Comparison of ENCODE assay signal across 1 cellular context in the genomic region with DNA sequence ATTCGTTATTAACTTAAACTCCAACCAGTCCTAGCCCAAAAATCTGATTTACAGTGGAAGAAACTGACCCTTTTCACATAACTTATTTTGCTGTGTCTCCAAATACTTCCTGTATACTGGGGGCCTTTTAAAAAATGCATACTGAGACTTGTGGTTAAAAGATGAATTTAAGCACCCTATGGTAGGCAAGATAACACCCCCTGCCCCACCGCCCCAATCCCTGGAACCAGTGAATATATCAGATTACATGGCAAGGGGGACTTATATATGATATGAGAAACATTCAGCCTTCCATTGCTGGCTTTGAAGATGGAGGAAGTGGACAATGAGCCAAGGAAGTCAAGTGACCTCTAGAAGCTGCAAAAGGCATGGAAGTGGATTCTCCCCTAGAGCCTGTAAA.
TF ChIP-seq lines count a peak whose summit lies in the region.

No MANE protein-coding gene starts in this region.

TF ChIP-seq in K562, 482 proteins besides CTCF, POLR2A, EP300 and RAD21 (continued from another document and continues in another):
- TF ChIP-seq, protein P1, sequence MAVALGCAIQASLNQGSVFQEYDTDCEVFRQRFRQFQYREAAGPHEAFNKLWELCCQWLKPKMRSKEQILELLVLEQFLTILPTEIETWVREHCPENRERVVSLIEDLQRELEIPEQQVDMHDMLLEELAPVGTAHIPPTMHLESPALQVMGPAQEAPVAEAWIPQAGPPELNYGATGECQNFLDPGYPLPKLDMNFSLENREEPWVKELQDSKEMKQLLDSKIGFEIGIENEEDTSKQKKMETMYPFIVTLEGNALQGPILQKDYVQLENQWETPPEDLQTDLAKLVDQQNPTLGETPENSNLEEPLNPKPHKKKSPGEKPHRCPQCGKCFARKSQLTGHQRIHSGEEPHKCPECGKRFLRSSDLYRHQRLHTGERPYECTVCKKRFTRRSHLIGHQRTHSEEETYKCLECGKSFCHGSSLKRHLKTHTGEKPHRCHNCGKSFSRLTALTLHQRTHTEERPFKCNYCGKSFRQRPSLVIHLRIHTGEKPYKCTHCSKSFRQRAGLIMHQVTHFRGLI (CRISPR knock-in tag; IDR thresholded peaks at IDR 0.05): no peak
- TF ChIP-seq NCOA6 (IDR thresholded peaks at IDR 0.05) (no peak), JUND (IDR thresholded peaks at IDR 0.05; ENCODE audit: borderline replicate concordance, low read depth, low read length) (no peak), JUND (tag; IDR thresholded peaks at IDR 0.05; ENCODE audit: borderline replicate concordance, low read depth, low read length) (no peak), YY1 (IDR thresholded peaks at IDR 0.05; ENCODE audit: borderline replicate concordance in 1 of 3, control insufficient read depth in 1 of 3, extremely low read depth in 1 of 3, insufficient read depth in 3 of 3, insufficient read length in 1 of 3, insufficient replicate concordance in 2 of 3, low read depth in 1 of 3, low read length in 2 of 3) (peak in 1 of 3 experiments; percentile 30), ZEB2 (IDR thresholded peaks at IDR 0.05) (no peak), MEF2A (IDR thresholded peaks at IDR 0.05; ENCODE audit: control insufficient read depth, low read depth, low read length) (no peak), ZNF76 (CRISPR knock-in tag; IDR thresholded peaks at IDR 0.05; ENCODE audit: borderline replicate concordance) (no peak), MAFG (tag; conservative IDR thresholded peaks at IDR 0.05) (no peak), NCOR1 (IDR thresholded peaks at IDR 0.05) (peak; percentile 42; the same call in 1 of the 2 replicates), ZZZ3 (IDR thresholded peaks at IDR 0.05) (no peak), KLF10 (CRISPR knock-in tag; IDR thresholded peaks at IDR 0.05) (no peak), SNIP1 (IDR thresholded peaks at IDR 0.05; ENCODE audit: low read depth) (no peak), KLF13 (tag; IDR thresholded peaks at IDR 0.05; ENCODE audit: borderline replicate concordance, low read depth) (no peak), THRAP3 (IDR thresholded peaks at IDR 0.05; ENCODE audit: borderline replicate concordance) (no peak), SMAD2 (IDR thresholded peaks at IDR 0.05; ENCODE audit: low read depth, low read length) (no peak), SMARCC2 (IDR thresholded peaks at IDR 0.05; ENCODE audit: low read depth) (no peak), ZKSCAN3 (CRISPR knock-in tag; IDR thresholded peaks at IDR 0.05) (no peak), ZNF146 (CRISPR knock-in tag; IDR thresholded peaks at IDR 0.05; ENCODE audit: unreplicated experiment) (no peak), FOXM1 (IDR thresholded peaks at IDR 0.05; ENCODE audit: low read depth) (peak; percentile 80), FOXM1 (CRISPR knock-in tag; IDR thresholded peaks at IDR 0.05; ENCODE audit: low read depth) (no peak), BACH1 (tag; IDR thresholded peaks at IDR 0.05) (no peak), SRSF1 (IDR thresholded peaks at IDR 0.05; ENCODE audit: low read depth, low read length) (no peak), SP2 (IDR thresholded peaks at IDR 0.05; ENCODE audit: extremely low read depth, low read depth, low read length, poor library complexity, severe bottlenecking) (no peak), CBX8 (IDR thresholded peaks at IDR 0.05; ENCODE audit: borderline replicate concordance, extremely low read depth, low read depth, low read length, poor library complexity, severe bottlenecking) (no peak), ESRRA (IDR thresholded peaks at IDR 0.05; ENCODE audit: borderline replicate concordance, low read depth) (peak; percentile 29; the same call in 1 of the 2 replicates), JUN (IDR thresholded peaks at IDR 0.05; ENCODE audit: borderline replicate concordance, low read depth, low read length) (no peak), JUN (CRISPR knock-in tag; IDR thresholded peaks at IDR 0.05; ENCODE audit: borderline replicate concordance) (no peak), TCF7 (IDR thresholded peaks at IDR 0.05; ENCODE audit: borderline replicate concordance) (no peak), MTA2 (IDR thresholded peaks at IDR 0.05; ENCODE audit: low read depth) (peak; percentile 28; the same call in 1 of the 2 replicates)
- TF ChIP-seq, protein P2, sequence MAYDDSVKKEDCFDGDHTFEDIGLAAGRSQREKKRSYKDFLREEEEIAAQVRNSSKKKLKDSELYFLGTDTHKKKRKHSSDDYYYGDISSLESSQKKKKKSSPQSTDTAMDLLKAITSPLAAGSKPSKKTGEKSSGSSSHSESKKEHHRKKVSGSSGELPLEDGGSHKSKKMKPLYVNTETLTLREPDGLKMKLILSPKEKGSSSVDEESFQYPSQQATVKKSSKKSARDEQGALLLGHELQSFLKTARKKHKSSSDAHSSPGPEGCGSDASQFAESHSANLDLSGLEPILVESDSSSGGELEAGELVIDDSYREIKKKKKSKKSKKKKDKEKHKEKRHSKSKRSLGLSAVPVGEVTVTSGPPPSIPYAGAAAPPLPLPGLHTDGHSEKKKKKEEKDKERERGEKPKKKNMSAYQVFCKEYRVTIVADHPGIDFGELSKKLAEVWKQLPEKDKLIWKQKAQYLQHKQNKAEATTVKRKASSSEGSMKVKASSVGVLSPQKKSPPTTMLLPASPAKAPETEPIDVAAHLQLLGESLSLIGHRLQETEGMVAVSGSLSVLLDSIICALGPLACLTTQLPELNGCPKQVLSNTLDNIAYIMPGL (CRISPR knock-in tag; IDR thresholded peaks at IDR 0.05): no peak
- TF ChIP-seq, protein P3, sequence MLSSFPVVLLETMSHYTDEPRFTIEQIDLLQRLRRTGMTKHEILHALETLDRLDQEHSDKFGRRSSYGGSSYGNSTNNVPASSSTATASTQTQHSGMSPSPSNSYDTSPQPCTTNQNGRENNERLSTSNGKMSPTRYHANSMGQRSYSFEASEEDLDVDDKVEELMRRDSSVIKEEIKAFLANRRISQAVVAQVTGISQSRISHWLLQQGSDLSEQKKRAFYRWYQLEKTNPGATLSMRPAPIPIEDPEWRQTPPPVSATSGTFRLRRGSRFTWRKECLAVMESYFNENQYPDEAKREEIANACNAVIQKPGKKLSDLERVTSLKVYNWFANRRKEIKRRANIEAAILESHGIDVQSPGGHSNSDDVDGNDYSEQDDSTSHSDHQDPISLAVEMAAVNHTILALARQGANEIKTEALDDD (IDR thresholded peaks at IDR 0.05): peak; percentile 40; the same call in 1 of the 2 replicates
- TF ChIP-seq, protein P4, sequence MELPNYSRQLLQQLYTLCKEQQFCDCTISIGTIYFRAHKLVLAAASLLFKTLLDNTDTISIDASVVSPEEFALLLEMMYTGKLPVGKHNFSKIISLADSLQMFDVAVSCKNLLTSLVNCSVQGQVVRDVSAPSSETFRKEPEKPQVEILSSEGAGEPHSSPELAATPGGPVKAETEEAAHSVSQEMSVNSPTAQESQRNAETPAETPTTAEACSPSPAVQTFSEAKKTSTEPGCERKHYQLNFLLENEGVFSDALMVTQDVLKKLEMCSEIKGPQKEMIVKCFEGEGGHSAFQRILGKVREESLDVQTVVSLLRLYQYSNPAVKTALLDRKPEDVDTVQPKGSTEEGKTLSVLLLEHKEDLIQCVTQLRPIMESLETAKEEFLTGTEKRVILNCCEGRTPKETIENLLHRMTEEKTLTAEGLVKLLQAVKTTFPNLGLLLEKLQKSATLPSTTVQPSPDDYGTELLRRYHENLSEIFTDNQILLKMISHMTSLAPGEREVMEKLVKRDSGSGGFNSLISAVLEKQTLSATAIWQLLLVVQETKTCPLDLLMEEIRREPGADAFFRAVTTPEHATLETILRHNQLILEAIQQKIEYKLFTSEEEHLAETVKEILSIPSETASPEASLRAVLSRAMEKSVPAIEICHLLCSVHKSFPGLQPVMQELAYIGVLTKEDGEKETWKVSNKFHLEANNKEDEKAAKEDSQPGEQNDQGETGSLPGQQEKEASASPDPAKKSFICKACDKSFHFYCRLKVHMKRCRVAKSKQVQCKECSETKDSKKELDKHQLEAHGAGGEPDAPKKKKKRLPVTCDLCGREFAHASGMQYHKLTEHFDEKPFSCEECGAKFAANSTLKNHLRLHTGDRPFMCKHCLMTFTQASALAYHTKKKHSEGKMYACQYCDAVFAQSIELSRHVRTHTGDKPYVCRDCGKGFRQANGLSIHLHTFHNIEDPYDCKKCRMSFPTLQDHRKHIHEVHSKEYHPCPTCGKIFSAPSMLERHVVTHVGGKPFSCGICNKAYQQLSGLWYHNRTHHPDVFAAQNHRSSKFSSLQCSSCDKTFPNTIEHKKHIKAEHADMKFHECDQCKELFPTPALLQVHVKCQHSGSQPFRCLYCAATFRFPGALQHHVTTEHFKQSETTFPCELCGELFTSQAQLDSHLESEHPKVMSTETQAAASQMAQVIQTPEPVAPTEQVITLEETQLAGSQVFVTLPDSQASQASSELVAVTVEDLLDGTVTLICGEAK (IDR thresholded peaks at IDR 0.05): no peak
- TF ChIP-seq, protein P4 (CRISPR knock-in tag; IDR thresholded peaks at IDR 0.05): no peak
- TF ChIP-seq, protein P5, sequence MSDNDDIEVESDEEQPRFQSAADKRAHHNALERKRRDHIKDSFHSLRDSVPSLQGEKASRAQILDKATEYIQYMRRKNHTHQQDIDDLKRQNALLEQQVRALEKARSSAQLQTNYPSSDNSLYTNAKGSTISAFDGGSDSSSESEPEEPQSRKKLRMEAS (CRISPR knock-in tag; IDR thresholded peaks at IDR 0.05): no peak
- TF ChIP-seq, protein P6, sequence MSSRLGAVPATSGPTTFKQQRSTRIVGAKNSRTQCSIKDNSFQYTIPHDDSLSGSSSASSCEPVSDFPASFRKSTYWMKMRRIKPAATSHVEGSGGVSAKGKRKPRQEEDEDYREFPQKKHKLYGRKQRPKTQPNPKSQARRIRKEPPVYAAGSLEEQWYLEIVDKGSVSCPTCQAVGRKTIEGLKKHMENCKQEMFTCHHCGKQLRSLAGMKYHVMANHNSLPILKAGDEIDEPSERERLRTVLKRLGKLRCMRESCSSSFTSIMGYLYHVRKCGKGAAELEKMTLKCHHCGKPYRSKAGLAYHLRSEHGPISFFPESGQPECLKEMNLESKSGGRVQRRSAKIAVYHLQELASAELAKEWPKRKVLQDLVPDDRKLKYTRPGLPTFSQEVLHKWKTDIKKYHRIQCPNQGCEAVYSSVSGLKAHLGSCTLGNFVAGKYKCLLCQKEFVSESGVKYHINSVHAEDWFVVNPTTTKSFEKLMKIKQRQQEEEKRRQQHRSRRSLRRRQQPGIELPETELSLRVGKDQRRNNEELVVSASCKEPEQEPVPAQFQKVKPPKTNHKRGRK (tag; IDR thresholded peaks at IDR 0.05): no peak
- TF ChIP-seq, protein P7, sequence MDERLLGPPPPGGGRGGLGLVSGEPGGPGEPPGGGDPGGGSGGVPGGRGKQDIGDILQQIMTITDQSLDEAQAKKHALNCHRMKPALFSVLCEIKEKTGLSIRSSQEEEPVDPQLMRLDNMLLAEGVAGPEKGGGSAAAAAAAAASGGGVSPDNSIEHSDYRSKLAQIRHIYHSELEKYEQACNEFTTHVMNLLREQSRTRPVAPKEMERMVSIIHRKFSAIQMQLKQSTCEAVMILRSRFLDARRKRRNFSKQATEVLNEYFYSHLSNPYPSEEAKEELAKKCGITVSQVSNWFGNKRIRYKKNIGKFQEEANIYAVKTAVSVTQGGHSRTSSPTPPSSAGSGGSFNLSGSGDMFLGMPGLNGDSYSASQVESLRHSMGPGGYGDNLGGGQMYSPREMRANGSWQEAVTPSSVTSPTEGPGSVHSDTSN (CRISPR knock-in tag; IDR thresholded peaks at IDR 0.05; ENCODE audit: low read depth): no peak
- TF ChIP-seq, protein P7 (tag; conservative IDR thresholded peaks at IDR 0.05; ENCODE audit: low read depth): no peak
- TF ChIP-seq, protein P8, sequence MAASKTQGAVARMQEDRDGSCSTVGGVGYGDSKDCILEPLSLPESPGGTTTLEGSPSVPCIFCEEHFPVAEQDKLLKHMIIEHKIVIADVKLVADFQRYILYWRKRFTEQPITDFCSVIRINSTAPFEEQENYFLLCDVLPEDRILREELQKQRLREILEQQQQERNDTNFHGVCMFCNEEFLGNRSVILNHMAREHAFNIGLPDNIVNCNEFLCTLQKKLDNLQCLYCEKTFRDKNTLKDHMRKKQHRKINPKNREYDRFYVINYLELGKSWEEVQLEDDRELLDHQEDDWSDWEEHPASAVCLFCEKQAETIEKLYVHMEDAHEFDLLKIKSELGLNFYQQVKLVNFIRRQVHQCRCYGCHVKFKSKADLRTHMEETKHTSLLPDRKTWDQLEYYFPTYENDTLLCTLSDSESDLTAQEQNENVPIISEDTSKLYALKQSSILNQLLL (CRISPR knock-in tag; IDR thresholded peaks at IDR 0.05; ENCODE audit: borderline replicate concordance): no peak
- TF ChIP-seq, protein P9, sequence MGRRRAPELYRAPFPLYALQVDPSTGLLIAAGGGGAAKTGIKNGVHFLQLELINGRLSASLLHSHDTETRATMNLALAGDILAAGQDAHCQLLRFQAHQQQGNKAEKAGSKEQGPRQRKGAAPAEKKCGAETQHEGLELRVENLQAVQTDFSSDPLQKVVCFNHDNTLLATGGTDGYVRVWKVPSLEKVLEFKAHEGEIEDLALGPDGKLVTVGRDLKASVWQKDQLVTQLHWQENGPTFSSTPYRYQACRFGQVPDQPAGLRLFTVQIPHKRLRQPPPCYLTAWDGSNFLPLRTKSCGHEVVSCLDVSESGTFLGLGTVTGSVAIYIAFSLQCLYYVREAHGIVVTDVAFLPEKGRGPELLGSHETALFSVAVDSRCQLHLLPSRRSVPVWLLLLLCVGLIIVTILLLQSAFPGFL (CRISPR knock-in tag; IDR thresholded peaks at IDR 0.05): no peak
